ENCODE assay signal across 8 cellular contexts in the genomic region with DNA sequence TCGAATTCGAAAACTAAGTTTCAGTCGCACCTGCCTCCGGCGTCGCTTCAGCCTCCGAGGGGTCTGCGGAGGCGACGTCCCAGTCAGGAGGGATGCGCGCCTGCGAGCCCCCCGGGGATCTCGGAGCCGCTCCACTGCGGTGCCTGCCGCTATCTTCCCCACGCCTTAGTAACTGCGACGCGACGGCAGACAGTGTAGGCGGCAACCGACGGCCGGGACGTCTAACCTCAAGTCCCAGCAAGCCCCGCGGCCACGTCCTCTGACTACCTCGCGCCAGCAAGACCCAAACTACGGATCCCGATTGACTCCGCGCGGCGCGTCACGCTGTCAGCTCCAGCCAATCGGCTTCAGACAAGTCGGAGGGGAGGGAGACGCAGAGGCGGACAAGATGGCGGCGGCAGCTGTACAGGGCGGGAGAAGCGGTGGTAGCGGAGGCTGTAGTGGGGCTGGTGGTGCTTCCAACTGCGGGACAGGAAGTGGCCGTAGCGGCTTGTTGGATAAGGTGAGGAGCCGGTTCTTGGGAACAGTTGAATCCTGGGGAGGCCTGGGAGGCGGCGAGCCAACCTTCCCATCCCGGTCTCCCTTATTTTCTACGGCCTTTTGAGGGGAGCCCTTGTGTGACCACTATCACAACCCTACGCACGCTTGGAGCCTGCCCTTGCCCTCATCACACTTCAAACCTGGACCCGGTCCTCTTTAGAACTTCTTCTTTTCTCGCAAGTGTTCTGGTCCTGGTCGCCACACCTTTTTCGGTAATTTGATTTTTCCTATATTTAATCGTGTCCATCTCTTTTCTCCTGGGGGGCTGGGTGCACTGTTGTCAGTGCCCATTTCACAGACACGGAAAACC. TPM values are rescaled to one million over a fixed set of nuclear protein-coding genes. Genes with fewer than 3 reads are reported as not detected.
DNase-seq lines count a peak whose midpoint lies in the region; ATAC-seq and TF ChIP-seq lines count a peak whose summit lies in the region.

A gene (plus strand): TSS at position 369 of the 850 bp plus-strand sequence. CDS start 20 bp downstream, at position 389.
A gene with protein sequence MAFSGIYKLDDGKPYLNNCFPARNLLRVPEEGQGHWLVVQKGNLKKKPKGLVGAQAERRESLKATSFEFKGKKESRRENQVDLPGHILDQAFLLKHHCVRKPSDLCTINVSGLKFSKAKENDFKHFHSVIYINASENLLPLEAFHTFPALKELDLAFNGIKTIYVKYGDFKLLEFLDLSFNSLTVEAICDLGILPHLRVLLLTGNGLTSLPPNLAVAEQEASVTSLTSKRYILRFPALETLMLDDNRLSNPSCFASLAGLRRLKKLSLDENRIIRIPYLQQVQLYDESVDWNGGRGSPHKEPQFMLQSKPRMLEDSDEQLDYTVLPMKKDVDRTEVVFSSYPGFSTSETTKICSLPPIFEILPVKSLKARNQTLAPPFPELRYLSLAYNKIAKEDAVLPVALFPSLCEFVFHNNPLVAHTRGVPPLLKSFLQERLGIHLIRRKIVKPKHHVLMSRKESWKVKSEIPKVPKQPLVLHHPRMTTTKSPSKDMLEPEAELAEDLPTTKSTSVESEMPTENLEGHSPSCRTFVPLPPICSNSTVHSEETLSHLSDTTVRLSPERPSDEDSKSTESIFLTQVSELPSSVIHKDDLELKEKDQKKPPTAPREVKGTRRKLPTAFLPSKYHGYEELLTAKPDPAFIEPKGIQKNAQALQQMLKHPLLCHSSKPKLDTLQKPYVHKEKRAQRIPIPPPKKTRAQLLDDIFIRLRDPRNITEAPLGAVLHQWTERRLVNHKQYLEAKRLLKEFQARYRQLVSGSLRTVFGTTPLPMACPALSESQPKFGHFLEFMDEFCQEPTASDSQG (minus strand): TSS at position 194 of the 850 bp plus-strand sequence. CDS start 8,213 bp downstream, outside the sequence.

- H3K36me3 ChIP-seq in PC-9 (ENCODE audit: low read depth), result peaks cover 17% of the 10 kb centered on the region; the same call in 1 of the 2 replicates
- no peaks in the 10 kb centered on the region for H3K36me3 ChIP-seq in esophagus (ENCODE audit: control insufficient read depth in 2 of 2, insufficient read depth in 2 of 2, low read length in 1 of 2)
- no peaks in the 10 kb centered on the region for H3K36me3 ChIP-seq in mucosa of stomach (ENCODE audit: control insufficient read depth, insufficient read depth, low read length)

- H3K4me1 ChIP-seq in PC-9 (replicated peaks; ENCODE audit: insufficient read depth) (peaks cover 18% of the 10 kb centered on the region), esophagus (ENCODE audit: control insufficient read depth in 2 of 2, insufficient read depth in 2 of 2, low read length in 1 of 2) (peaks cover 0 to 3% of the 10 kb centered on the region in 2 donors), mucosa of stomach (ENCODE audit: control insufficient read depth, insufficient read depth, low read length) (peaks cover 30% of the 10 kb centered on the region)

- H3K9me2 ChIP-seq in PC-9 (ENCODE audit: insufficient read depth), result no peaks in the 10 kb centered on the region

- intact Hi-C loops in PC-9 (cut with micrococcal nuclease; ENCODE audit: unreplicated experiment), result no loop called here

- peaks cover 40% of the 10 kb centered on the region for H3K4me1 Mint-ChIP-seq in activated T-cell treated with anti-CD3 and anti-CD28 coated beads, Interleukin-2, amount 50 U/mL, for 4 hours (ENCODE audit: low read depth)

- H3F3A ChIP-seq in PC-9 (ENCODE audit: insufficient read depth, low read depth), result no peaks in the 10 kb centered on the region

- peak; percentile 85 for ATAC-seq in GM21619 (IDR thresholded peaks at IDR 0.05; ENCODE audit: unreplicated experiment)
- ATAC-seq in activated T-cell treated with anti-CD3 and anti-CD28 coated beads, Interleukin-2, amount 50 U/mL, for 4 hours, result peak; percentile 98 to 99

- H3K27me3 ChIP-seq in PC-9 (ENCODE audit: insufficient read depth, low read depth), result no peaks in the 10 kb centered on the region
- no peaks in the 10 kb centered on the region for H3K27me3 ChIP-seq in esophagus (ENCODE audit: control insufficient read depth in 1 of 2, insufficient read depth in 2 of 2, low read length in 2 of 2)
- H3K27me3 ChIP-seq in mucosa of stomach (ENCODE audit: control insufficient read depth, insufficient read depth, low read length), result no peaks in the 10 kb centered on the region

- peak within 1 kb of the TSS; percentile 99 for H2AFZ ChIP-seq in PC-9

- peaks cover 69% of the 10 kb centered on the region for H3K79me2 ChIP-seq in PC-9 (ENCODE audit: low read depth)

- DNase-seq in DMS153 (lab: John Stamatoyannopoulos, UW) (peak; percentile 96), PC-9 (peak; percentile 97 to 98)
- DNase-seq in Jurkat, Clone E6-1 (ENCODE audit: low read depth, low spot score), result peak; percentile 98
- peak; percentile 97 for DNase-seq in activated T-cell treated with anti-CD3 and anti-CD28 coated beads, Interleukin-2, amount 50 U/mL, for 4 hours
- DNase-seq in stimulated activated CD8-positive, alpha-beta memory T cell treated with anti-CD3 and anti-CD28 coated beads, Interleukin-7, amount 100 ng/mL, for 1 hour (ENCODE audit: low read depth in 2 of 2), result peak; percentile 94 to 95

- CTCF ChIA-PET in PC-9 (lab: Charles Lee), result no interaction called here

- H3K9ac ChIP-seq in mucosa of stomach (ENCODE audit: low read length), result peak within 1 kb of the TSS; percentile 94

- no peak for TF ChIP-seq CTCF in PC-9 (conservative IDR thresholded peaks at IDR 0.05)

- peaks cover 12% of the 10 kb centered on the region for H3K36me3 Mint-ChIP-seq in activated T-cell treated with anti-CD3 and anti-CD28 coated beads, Interleukin-2, amount 50 U/mL, for 4 hours (ENCODE audit: insufficient read depth)

- peaks cover 5% of the 10 kb centered on the region for H4K20me1 ChIP-seq in PC-9 (ENCODE audit: insufficient read depth)

- H3K27ac ChIP-seq in PC-9 (peak within 1 kb of the TSS; percentile 58), esophagus (ENCODE audit: low read depth in 2 of 2, low read length in 1 of 2) (peak within 1 kb of the TSS; percentile 65 to 82)

- H3K4me3 Mint-ChIP-seq in activated T-cell treated with anti-CD3 and anti-CD28 coated beads, Interleukin-2, amount 50 U/mL, for 4 hours, result peak within 1 kb of the TSS; percentile 94

- H3K9me3 ChIP-seq in PC-9 (ENCODE audit: insufficient read depth, low read depth) (no peaks in the 10 kb centered on the region), esophagus (ENCODE audit: control insufficient read depth in 2 of 2, insufficient read depth in 1 of 2, low read depth in 1 of 2, low read length in 1 of 2) (no peaks in the 10 kb centered on the region), mucosa of stomach (ENCODE audit: control insufficient read depth, low read length) (no peaks in the 10 kb centered on the region)

- peak within 1 kb of the TSS; percentile 99 for H3K4me2 ChIP-seq in PC-9

- H3K4me3 ChIP-seq in Jurkat, Clone E6-1 (ENCODE audit: low read length), result peak within 1 kb of the TSS; percentile 98
- H3K4me3 ChIP-seq in PC-9 (peak within 1 kb of the TSS; percentile 96), esophagus (ENCODE audit: low read depth in 1 of 2, low read length in 2 of 2) (peak within 1 kb of the TSS; percentile 80 to 98), mucosa of stomach (ENCODE audit: low read length) (peak within 1 kb of the TSS; percentile 91)

- H3K9me3 Mint-ChIP-seq in activated T-cell treated with anti-CD3 and anti-CD28 coated beads, Interleukin-2, amount 50 U/mL, for 4 hours, result no peaks in the 10 kb centered on the region

- 0% methylated on average over 65 to 66 of the region's 66 CpGs for WGBS in esophagus, 2 donors

- BruUV-seq in PC-9 (replicated peaks; lab: Mats Ljungman, UMichigan), result no TSS peak

- POLR2A ChIA-PET in PC-9 (lab: Charles Lee; ENCODE audit: unreplicated experiment), result interaction anchor here (0.6 kb wide), 2 partner anchors 61 to 203 kb away, joined by 3 to 5 read pairs; no protein-coding TSS in a partner anchor

- no peaks in the 10 kb centered on the region for H3K27me3 Mint-ChIP-seq in activated T-cell treated with anti-CD3 and anti-CD28 coated beads, Interleukin-2, amount 50 U/mL, for 4 hours (ENCODE audit: low read depth)

RNA-seq across cellular contexts. Expression of the first gene that starts in this region (rescaled TPM):
- polyA plus RNA-seq in Jurkat, Clone E6-1 (2012; ENCODE audit: insufficient read depth, insufficient read length), result 174 TPM
- 122 and 175 TPM in 2 replicates for total RNA-seq in PC-9 (2021)
- total RNA-seq in activated T-cell treated with anti-CD3 and anti-CD28 coated beads, Interleukin-2, amount 50 U/mL, for 4 hours, result 100 to 1,000 TPM; 128 to 142 (median 132) TPM
- 10 to 100 TPM; 86.6 to 95.2 TPM for polyA plus RNA-seq in esophagus

RNA-seq across cellular contexts. Expression of the second gene that starts in this region (rescaled TPM):
- 11.9 TPM for polyA plus RNA-seq in Jurkat, Clone E6-1 (2012; ENCODE audit: insufficient read depth, insufficient read length)
- 29.5 and 43.0 TPM in 2 replicates for total RNA-seq in PC-9 (2021)
- 1 to 10 TPM; 6.5 to 8.6 (median 7.1) TPM for total RNA-seq in activated T-cell treated with anti-CD3 and anti-CD28 coated beads, Interleukin-2, amount 50 U/mL, for 4 hours
- polyA plus RNA-seq in esophagus, result 1 to 10 TPM in 1 of 2 donors, under 1 TPM in 1; 0.74 to 1.3 TPM

Comparison
In these comparisons a context has a peak if more than half of its experiments do, and no peak if none do; other contexts are left out.
1. Peak in every context shown above with its lines: DNase-seq, ATAC-seq, H3K4me3 ChIP-seq and H3K27ac ChIP-seq.